In genomic region chr9:136436055-136436634, GRCh38 we compare ENCODE assay signal across 13 cellular contexts. TPM values are rescaled to one million over a fixed set of nuclear protein-coding genes. Genes with fewer than 3 reads are reported as not detected.
A peak's percentile ranks its signal among the peaks of the same experiment; 100 is the strongest.
DNase-seq lines count a peak whose midpoint lies in the region; ATAC-seq and TF ChIP-seq lines count a peak whose summit lies in the region.
"Had no signal": no experiment of that assay in that cellular context is flagged by ENCODE, and none has a peak within 500 bp of the region (broad histone marks: within the 10 kb centered on the region; RNA-seq: fewer than 3 reads in every experiment).

No MANE protein-coding gene starts in this region.

- POLR2A ChIA-PET in WTC11 (lab: Charles Lee), result no interaction called here

- peaks cover 21% of the 10 kb centered on the region for H3K4me1 Mint-ChIP-seq in activated T-cell treated with anti-CD3 and anti-CD28 coated beads, Interleukin-2, amount 50 U/mL, for 72 hours (ENCODE audit: low read depth)
- H3K4me1 Mint-ChIP-seq in WTC11, result peaks cover 15% of the 10 kb centered on the region
- H3K4me1 Mint-ChIP-seq in mesothelial cell of epicardium, result peaks cover 21% of the 10 kb centered on the region
- peaks cover 25% of the 10 kb centered on the region for H3K4me1 Mint-ChIP-seq in stimulated activated effector memory CD8-positive, alpha-beta T cell treated with anti-CD3 and anti-CD28 coated beads, Interleukin-12 subunit alpha, Interleukin-12 subunit beta, amount 100 ng/mL, for 72 hours

- H3K9me3 Mint-ChIP-seq in activated T-cell treated with anti-CD3 and anti-CD28 coated beads, Interleukin-2, amount 50 U/mL, for 72 hours, result no peaks in the 10 kb centered on the region
- H3K9me3 Mint-ChIP-seq in WTC11, result no peaks in the 10 kb centered on the region
- H3K9me3 Mint-ChIP-seq in mesothelial cell of epicardium, result no peaks in the 10 kb centered on the region
- no peaks in the 10 kb centered on the region for H3K9me3 Mint-ChIP-seq in stimulated activated effector memory CD8-positive, alpha-beta T cell treated with anti-CD3 and anti-CD28 coated beads, Interleukin-12 subunit alpha, Interleukin-12 subunit beta, amount 100 ng/mL, for 72 hours

- peaks cover 1 to 2% of the 10 kb centered on the region in 2 donors for H3K36me3 Mint-ChIP-seq in activated T-cell treated with anti-CD3 and anti-CD28 coated beads, Interleukin-2, amount 50 U/mL, for 72 hours (ENCODE audit: insufficient read depth in 2 of 2)
- peaks cover 2% of the 10 kb centered on the region for H3K36me3 Mint-ChIP-seq in WTC11
- peaks cover 4% of the 10 kb centered on the region for H3K36me3 Mint-ChIP-seq in mesothelial cell of epicardium
- H3K36me3 Mint-ChIP-seq in stimulated activated effector memory CD8-positive, alpha-beta T cell treated with anti-CD3 and anti-CD28 coated beads, Interleukin-12 subunit alpha, Interleukin-12 subunit beta, amount 100 ng/mL, for 72 hours, result peaks cover 18% of the 10 kb centered on the region

- H3K27ac Mint-ChIP-seq in activated T-cell treated with anti-CD3 and anti-CD28 coated beads, Interleukin-2, amount 50 U/mL, for 72 hours, result no peak overlapping the region
- H3K27ac Mint-ChIP-seq in WTC11 (peak overlapping the region; percentile 91), mesothelial cell of epicardium (no peak overlapping the region)
- peak overlapping the region; percentile 80 for H3K27ac Mint-ChIP-seq in stimulated activated effector memory CD8-positive, alpha-beta T cell treated with anti-CD3 and anti-CD28 coated beads, Interleukin-12 subunit alpha, Interleukin-12 subunit beta, amount 100 ng/mL, for 72 hours

- peak overlapping the region; percentile 79 to 89 for H3K4me3 Mint-ChIP-seq in activated T-cell treated with anti-CD3 and anti-CD28 coated beads, Interleukin-2, amount 50 U/mL, for 72 hours
- H3K4me3 Mint-ChIP-seq in WTC11, result peak overlapping the region; percentile 80; the same call in 1 of the 2 replicates
- peak overlapping the region; percentile 81 for H3K4me3 Mint-ChIP-seq in mesothelial cell of epicardium
- peak overlapping the region; percentile 79 for H3K4me3 Mint-ChIP-seq in stimulated activated effector memory CD8-positive, alpha-beta T cell treated with anti-CD3 and anti-CD28 coated beads, Interleukin-12 subunit alpha, Interleukin-12 subunit beta, amount 100 ng/mL, for 72 hours

- ATAC-seq in activated T-cell treated with anti-CD3 and anti-CD28 coated beads, Interleukin-2, amount 50 U/mL, for 72 hours (replicated peaks in 1 of 2), result no peak
- ATAC-seq in WTC11, result no peak
- ATAC-seq in stimulated activated effector memory CD8-positive, alpha-beta T cell treated with anti-CD3 and anti-CD28 coated beads, Interleukin-12 subunit alpha, Interleukin-12 subunit beta, amount 100 ng/mL, for 72 hours, result no peak
- no peak for ATAC-seq in HG03432 (IDR thresholded peaks at IDR 0.05; ENCODE audit: unreplicated experiment)
- ATAC-seq: HCT116 had no signal

- no peaks in the 10 kb centered on the region for H3K27me3 Mint-ChIP-seq in activated T-cell treated with anti-CD3 and anti-CD28 coated beads, Interleukin-2, amount 50 U/mL, for 72 hours (ENCODE audit: low read depth)
- H3K27me3 Mint-ChIP-seq in WTC11 (ENCODE audit: low read depth) (no peaks in the 10 kb centered on the region), mesothelial cell of epicardium (ENCODE audit: low read depth) (no peaks in the 10 kb centered on the region)

- TF ChIP-seq CTCF in WTC11 (IDR thresholded peaks at IDR 0.05) (no peak), mesothelial cell of epicardium (IDR thresholded peaks at IDR 0.05; ENCODE audit: unreplicated experiment) (no peak)

- CTCF ChIA-PET in WTC11 (lab: Charles Lee), result interaction anchor here (1.7 kb wide), 1 partner anchor 73 kb away, joined by 5 read pairs; no protein-coding TSS in a partner anchor

- DNase-seq in activated T-cell treated with anti-CD3 and anti-CD28 coated beads, Interleukin-2, amount 50 U/mL, for 72 hours, result no peak
- DNase-seq in activated T-cell treated with anti-CD3 and anti-CD28 coated beads, Interleukin-2, amount 50 U/mL, for 1 hour, result no peak
- DNase-seq in WTC11 (ENCODE audit: low spot score) (no peak), mesothelial cell of epicardium (ENCODE audit: low spot score in 2 of 2, unreplicated experiment in 2 of 2) (no peak), NOMO-1 treated with DMSO at 0.1 percent for 48 hours (lab: John Stamatoyannopoulos, UW; ENCODE audit: unreplicated experiment) (no peak)
- DNase-seq in stimulated activated effector memory CD8-positive, alpha-beta T cell treated with anti-CD3 and anti-CD28 coated beads, Interleukin-12 subunit alpha, Interleukin-12 subunit beta, amount 100 ng/mL, for 72 hours (ENCODE audit: low spot score in 2 of 2), result no peak
- DNase-seq in activated CD8-positive, alpha-beta memory T cell treated with anti-CD3 and anti-CD28 coated beads for 24 hours, result no peak
- DNase-seq: activated CD4-positive, CD25-positive, alpha-beta regulatory T cell treated with anti-CD3 and anti-CD28 coated beads, Interleukin-2, amount 50 U/mL, for 72 hours; NCI-H2081 treated with DMSO at 0.1 percent for 48 hours; stimulated activated CD4-positive, alpha-beta T cell treated with anti-CD3 and anti-CD28 coated beads, Interleukin-4, amount 100 ng/mL, for 1 hour; upper lobe of left lung had no signal

TF ChIP-seq in WTC11, 78 proteins besides CTCF, POLR2A, EP300 and RAD21 (continues in another document):
- TF ChIP-seq, protein P1, sequence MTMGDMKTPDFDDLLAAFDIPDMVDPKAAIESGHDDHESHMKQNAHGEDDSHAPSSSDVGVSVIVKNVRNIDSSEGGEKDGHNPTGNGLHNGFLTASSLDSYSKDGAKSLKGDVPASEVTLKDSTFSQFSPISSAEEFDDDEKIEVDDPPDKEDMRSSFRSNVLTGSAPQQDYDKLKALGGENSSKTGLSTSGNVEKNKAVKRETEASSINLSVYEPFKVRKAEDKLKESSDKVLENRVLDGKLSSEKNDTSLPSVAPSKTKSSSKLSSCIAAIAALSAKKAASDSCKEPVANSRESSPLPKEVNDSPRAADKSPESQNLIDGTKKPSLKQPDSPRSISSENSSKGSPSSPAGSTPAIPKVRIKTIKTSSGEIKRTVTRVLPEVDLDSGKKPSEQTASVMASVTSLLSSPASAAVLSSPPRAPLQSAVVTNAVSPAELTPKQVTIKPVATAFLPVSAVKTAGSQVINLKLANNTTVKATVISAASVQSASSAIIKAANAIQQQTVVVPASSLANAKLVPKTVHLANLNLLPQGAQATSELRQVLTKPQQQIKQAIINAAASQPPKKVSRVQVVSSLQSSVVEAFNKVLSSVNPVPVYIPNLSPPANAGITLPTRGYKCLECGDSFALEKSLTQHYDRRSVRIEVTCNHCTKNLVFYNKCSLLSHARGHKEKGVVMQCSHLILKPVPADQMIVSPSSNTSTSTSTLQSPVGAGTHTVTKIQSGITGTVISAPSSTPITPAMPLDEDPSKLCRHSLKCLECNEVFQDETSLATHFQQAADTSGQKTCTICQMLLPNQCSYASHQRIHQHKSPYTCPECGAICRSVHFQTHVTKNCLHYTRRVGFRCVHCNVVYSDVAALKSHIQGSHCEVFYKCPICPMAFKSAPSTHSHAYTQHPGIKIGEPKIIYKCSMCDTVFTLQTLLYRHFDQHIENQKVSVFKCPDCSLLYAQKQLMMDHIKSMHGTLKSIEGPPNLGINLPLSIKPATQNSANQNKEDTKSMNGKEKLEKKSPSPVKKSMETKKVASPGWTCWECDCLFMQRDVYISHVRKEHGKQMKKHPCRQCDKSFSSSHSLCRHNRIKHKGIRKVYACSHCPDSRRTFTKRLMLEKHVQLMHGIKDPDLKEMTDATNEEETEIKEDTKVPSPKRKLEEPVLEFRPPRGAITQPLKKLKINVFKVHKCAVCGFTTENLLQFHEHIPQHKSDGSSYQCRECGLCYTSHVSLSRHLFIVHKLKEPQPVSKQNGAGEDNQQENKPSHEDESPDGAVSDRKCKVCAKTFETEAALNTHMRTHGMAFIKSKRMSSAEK (CRISPR knock-in tag; IDR thresholded peaks at IDR 0.05; ENCODE audit: borderline replicate concordance), result no peak
- TF ChIP-seq, protein P2, sequence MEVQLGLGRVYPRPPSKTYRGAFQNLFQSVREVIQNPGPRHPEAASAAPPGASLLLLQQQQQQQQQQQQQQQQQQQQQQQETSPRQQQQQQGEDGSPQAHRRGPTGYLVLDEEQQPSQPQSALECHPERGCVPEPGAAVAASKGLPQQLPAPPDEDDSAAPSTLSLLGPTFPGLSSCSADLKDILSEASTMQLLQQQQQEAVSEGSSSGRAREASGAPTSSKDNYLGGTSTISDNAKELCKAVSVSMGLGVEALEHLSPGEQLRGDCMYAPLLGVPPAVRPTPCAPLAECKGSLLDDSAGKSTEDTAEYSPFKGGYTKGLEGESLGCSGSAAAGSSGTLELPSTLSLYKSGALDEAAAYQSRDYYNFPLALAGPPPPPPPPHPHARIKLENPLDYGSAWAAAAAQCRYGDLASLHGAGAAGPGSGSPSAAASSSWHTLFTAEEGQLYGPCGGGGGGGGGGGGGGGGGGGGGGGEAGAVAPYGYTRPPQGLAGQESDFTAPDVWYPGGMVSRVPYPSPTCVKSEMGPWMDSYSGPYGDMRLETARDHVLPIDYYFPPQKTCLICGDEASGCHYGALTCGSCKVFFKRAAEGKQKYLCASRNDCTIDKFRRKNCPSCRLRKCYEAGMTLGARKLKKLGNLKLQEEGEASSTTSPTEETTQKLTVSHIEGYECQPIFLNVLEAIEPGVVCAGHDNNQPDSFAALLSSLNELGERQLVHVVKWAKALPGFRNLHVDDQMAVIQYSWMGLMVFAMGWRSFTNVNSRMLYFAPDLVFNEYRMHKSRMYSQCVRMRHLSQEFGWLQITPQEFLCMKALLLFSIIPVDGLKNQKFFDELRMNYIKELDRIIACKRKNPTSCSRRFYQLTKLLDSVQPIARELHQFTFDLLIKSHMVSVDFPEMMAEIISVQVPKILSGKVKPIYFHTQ (CRISPR knock-in tag; IDR thresholded peaks at IDR 0.05), result no peak
- TF ChIP-seq CREB1 (CRISPR knock-in tag; IDR thresholded peaks at IDR 0.05), result no peak

RNA-seq across cellular contexts. Expression of gene INPP5E, which starts 3.5 kb away (rescaled TPM):
- total RNA-seq in activated T-cell treated with anti-CD3 and anti-CD28 coated beads, Interleukin-2, amount 50 U/mL, for 72 hours, result 10 to 100 TPM; 17.2 to 20.1 TPM
- total RNA-seq in WTC11 (2021) (23.6 to 25.5 TPM (median 24.0 TPM) in 3 replicates), mesothelial cell of epicardium (22.1 to 24.6 TPM (median 23.3 TPM) in 3 replicates)

RNA-seq across cellular contexts. Expression of gene PMPCA, which starts 25.7 kb away (rescaled TPM):
- total RNA-seq in activated T-cell treated with anti-CD3 and anti-CD28 coated beads, Interleukin-2, amount 50 U/mL, for 72 hours, result 10 to 100 TPM; 61.9 to 62.7 TPM
- total RNA-seq in WTC11 (2021), result 77.0 to 103 TPM (median 79.2 TPM) in 3 replicates
- total RNA-seq in mesothelial cell of epicardium, result 72.2 to 74.6 TPM (median 72.7 TPM) in 3 replicates

RNA-seq across cellular contexts. Expression of gene ENTR1, which starts 25.7 kb away (rescaled TPM):
- total RNA-seq in activated T-cell treated with anti-CD3 and anti-CD28 coated beads, Interleukin-2, amount 50 U/mL, for 72 hours, result 10 to 100 TPM; 47.2 to 70.6 TPM
- 102 to 140 TPM (median 103 TPM) in 3 replicates for total RNA-seq in WTC11 (2021)
- 67.3 to 72.1 TPM (median 71.9 TPM) in 3 replicates for total RNA-seq in mesothelial cell of epicardium

RNA-seq across cellular contexts. Expression of gene SNAPC4, which starts 36.2 kb away (rescaled TPM):
- 10 to 100 TPM; 10.9 to 14.3 TPM for total RNA-seq in activated T-cell treated with anti-CD3 and anti-CD28 coated beads, Interleukin-2, amount 50 U/mL, for 72 hours
- 18.9 to 22.8 TPM (median 20.0 TPM) in 3 replicates for total RNA-seq in WTC11 (2021)
- total RNA-seq in mesothelial cell of epicardium, result 18.2 to 19.3 TPM (median 18.2 TPM) in 3 replicates

RNA-seq across cellular contexts. Expression of gene SEC16A, which starts 46.7 kb away (rescaled TPM):
- 10 to 100 TPM; 69.5 to 74.5 TPM for total RNA-seq in activated T-cell treated with anti-CD3 and anti-CD28 coated beads, Interleukin-2, amount 50 U/mL, for 72 hours
- total RNA-seq in WTC11 (2021) (52.1 to 70.9 TPM (median 52.3 TPM) in 3 replicates), mesothelial cell of epicardium (89.9 to 92.2 TPM (median 90.2 TPM) in 3 replicates)

Comparison
In these comparisons a context has a peak if more than half of its experiments do, and no peak if none do; other contexts are left out.
1. H3K27ac Mint-ChIP-seq: peak in WTC11 (single experiment) and stimulated activated effector memory CD8-positive, alpha-beta T cell treated with anti-CD3 and anti-CD28 coated beads, Interleukin-12 subunit alpha, Interleukin-12 subunit beta, amount 100 ng/mL, for 72 hours (single experiment); none in activated T-cell treated with anti-CD3 and anti-CD28 coated beads, Interleukin-2, amount 50 U/mL, for 72 hours (single experiment) and mesothelial cell of epicardium (single experiment).
2. Peak in every context shown above with its lines, with median percentiles within 50 percentile points of each other: H3K4me3 Mint-ChIP-seq.